In the genomic region with DNA sequence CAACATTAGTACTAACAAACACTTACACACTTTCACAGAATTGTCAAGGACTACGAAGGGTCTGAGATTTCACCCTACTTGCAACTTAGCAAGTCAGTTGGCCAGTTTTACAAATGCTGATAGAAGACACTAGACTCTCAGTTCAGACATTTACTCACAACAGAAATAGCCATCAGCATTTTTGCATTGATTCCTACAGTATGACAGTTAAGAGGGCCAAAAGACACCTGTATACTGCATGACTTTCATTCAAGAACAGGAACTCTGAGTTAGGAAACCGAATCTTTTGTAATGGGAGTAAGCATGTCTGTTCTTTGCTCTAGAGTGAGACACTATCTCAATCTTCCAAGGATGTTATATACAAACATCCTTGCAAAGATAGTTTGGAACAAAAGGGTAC, we compare ENCODE assay signal across 31 cellular contexts. TPM values are rescaled to one million over a fixed set of nuclear protein-coding genes. Genes with fewer than 3 reads are reported as not detected.
DNase-seq lines count a peak whose midpoint lies in the region; FAIRE-seq and TF ChIP-seq lines count a peak whose summit lies in the region.
"Had no signal": no experiment of that assay in that cellular context is flagged by ENCODE, and none has a peak within 500 bp of the region (broad histone marks: within the 10 kb centered on the region; RNA-seq: fewer than 3 reads in every experiment).

No MANE protein-coding gene starts in this region.

- no peak overlapping the region for H2BK5ac ChIP-seq in mesendoderm (ENCODE audit: low read length)

- no peak overlapping the region for H3K56ac ChIP-seq in mesendoderm (ENCODE audit: low read length)

- H2BK15ac ChIP-seq in mesendoderm (replicated peaks; ENCODE audit: low read depth), result no peak overlapping the region

- H4K20me1 ChIP-seq in MM.1S (ENCODE audit: insufficient read depth, low read length) (no peaks in the 10 kb centered on the region), keratinocyte (ENCODE audit: control insufficient read depth, extremely low read depth, insufficient read depth, low read length) (no peaks in the 10 kb centered on the region)
- H4K20me1 ChIP-seq: BLaER1; BLaER1 treated with 17β-estradiol and CSF1 and Interleukin-3, amounts not matched to agents 10 nM and 100 nM had no signal

- H3K9ac ChIP-seq in MM.1S (ENCODE audit: low read length), result no peak overlapping the region
- H3K9ac ChIP-seq in keratinocyte (ENCODE audit: control insufficient read depth, extremely low read depth, insufficient read depth, low read length), result no peak overlapping the region
- no peak overlapping the region for H3K9ac ChIP-seq in mesendoderm (ENCODE audit: low read length)
- H3K9ac ChIP-seq: BLaER1; BLaER1 treated with 17β-estradiol and CSF1 and Interleukin-3, amounts not matched to agents 10 nM and 100 nM had no signal

- H2AK5ac ChIP-seq in mesendoderm (ENCODE audit: low read length), result no peak overlapping the region

- no peak overlapping the region for H4K8ac ChIP-seq in mesendoderm (ENCODE audit: low read depth, low read length)

- no peaks in the 10 kb centered on the region for H3K27me3 ChIP-seq in MM.1S (replicated peaks; ENCODE audit: insufficient read depth, low read length)
- no peaks in the 10 kb centered on the region for H3K27me3 ChIP-seq in keratinocyte (ENCODE audit: control insufficient read depth, extremely low read depth, insufficient read depth, low read length)
- H3K27me3 ChIP-seq in mesendoderm (ENCODE audit: insufficient read depth, low read length, poor library complexity), result no peaks in the 10 kb centered on the region
- H3K27me3 ChIP-seq: BE2C; BLaER1; BLaER1 treated with 17β-estradiol and CSF1 and Interleukin-3, amounts not matched to agents 10 nM and 100 nM had no signal

- H3K9me1 ChIP-seq in keratinocyte (ENCODE audit: control insufficient read depth, extremely low read depth, insufficient read depth, low read length), result no peaks in the 10 kb centered on the region

- H3K4ac ChIP-seq in mesendoderm (ENCODE audit: low read depth, low read length), result no peak overlapping the region

- dilution Hi-C loops in keratinocyte (cut with MboI; ENCODE audit: extremely low pct_ligation_motif_present, low sequenced_read_pairs), result no loop called here

- no peaks in the 10 kb centered on the region for H3K9me2 ChIP-seq in MM.1S (replicated peaks; ENCODE audit: insufficient read depth, low read length)

- TF ChIP-seq CTCF in MM.1S (IDR thresholded peaks at IDR 0.05; ENCODE audit: low read length) (no peak), keratinocyte (optimal IDR thresholded peaks at IDR 0.05 in 1 of 3, IDR thresholded peaks at IDR 0.05 in 1 of 3, conservative IDR thresholded peaks at IDR 0.05 in 1 of 3; ENCODE audit: extremely low read depth in 1 of 3, insufficient read depth in 2 of 3, low read length in 3 of 3) (no peak)

- H4K5ac ChIP-seq in mesendoderm (ENCODE audit: low read length), result no peak overlapping the region

- FAIRE-seq in keratinocyte (lab: Jason Lieb, UNC), result peak; percentile 13
- FAIRE-seq: A204.1, A549, D721Med had no signal

- no peaks in the 10 kb centered on the region for H3K36me3 ChIP-seq in MM.1S (replicated peaks; ENCODE audit: insufficient read depth, low read length)
- H3K36me3 ChIP-seq in keratinocyte (ENCODE audit: control insufficient read depth in 2 of 2, extremely low read depth in 1 of 2, insufficient read depth in 2 of 2, low read length in 2 of 2), result peaks cover 0 to 10% of the 10 kb centered on the region in 2 experiments
- no peaks in the 10 kb centered on the region for H3K36me3 ChIP-seq in mesendoderm (ENCODE audit: control insufficient read depth, insufficient read depth, low read length)
- H3K36me3 ChIP-seq: BE2C had no signal

- H3K9me3 ChIP-seq in MM.1S (replicated peaks; ENCODE audit: insufficient read depth, low read length), result no peaks in the 10 kb centered on the region
- no peaks in the 10 kb centered on the region for H3K9me3 ChIP-seq in keratinocyte (ENCODE audit: control insufficient read depth, low read depth, low read length)
- H3K9me3 ChIP-seq: A549, BE2C, BLaER1, Caco-2 had no signal

- no CpG with 5 or more reads among the region's 2 CpGs for WGBS in mesendoderm (ENCODE audit: extremely low coverage, insufficient coverage, low lambda C conversion rate)

- no peak overlapping the region for H2BK120ac ChIP-seq in mesendoderm (ENCODE audit: low read depth, low read length)

- H3K4me3 ChIP-seq in MM.1S (ENCODE audit: low read length) (peak overlapping the region; percentile 27; the same call in 1 of the 2 replicates), keratinocyte (ENCODE audit: control insufficient read depth in 2 of 3, extremely low read depth in 1 of 3, insufficient read depth in 2 of 3, low read depth in 1 of 3, low read length in 3 of 3) (no peak overlapping the region), mesendoderm (ENCODE audit: low read length) (no peak overlapping the region)
- H3K4me3 ChIP-seq: A549; BLaER1; BLaER1 treated with 17β-estradiol and CSF1 and Interleukin-3, amounts not matched to agents 10 nM and 100 nM had no signal

- DNase-seq in MM.1S, result peak; percentile 68
- no peak for DNase-seq in keratinocyte (ENCODE audit: low read depth, low spot score)
- DNase-seq in NCI-H2196 (lab: John Stamatoyannopoulos, UW; ENCODE audit: unreplicated experiment), result no peak
- DNase-seq in mesendoderm, result no peak
- DNase-seq: 8988T; ACHN; AML-193; BE2C; C1 segment of cervical spinal cord; Caco-2; Calu3; CD4-positive, alpha-beta memory T cell; CD4-positive, alpha-beta T cell; CD4-positive, CD25-positive, alpha-beta regulatory T cell; CD8-positive, alpha-beta memory T cell; CD8-positive, alpha-beta T cell; COR-L47; DMS 273 treated with DMSO at 0.1 percent for 48 hours; DMS153; DMS53; DMS79; DMS79 treated with DMSO at 0.1 percent for 48 hours; DND-41; EL had no signal

- H2AFZ ChIP-seq in MM.1S (ENCODE audit: low read length) (no peak overlapping the region), keratinocyte (ENCODE audit: control insufficient read depth, low read length) (no peak overlapping the region)

- peaks cover 24% of the 10 kb centered on the region for H3F3A ChIP-seq in MM.1S (ENCODE audit: insufficient read depth, low read length)

- peak overlapping the region; percentile 71 for H3K27ac ChIP-seq in MM.1S (ENCODE audit: low read length)
- H3K27ac ChIP-seq in keratinocyte (ENCODE audit: control insufficient read depth, insufficient read depth, low read length), result no peak overlapping the region
- no peak overlapping the region for H3K27ac ChIP-seq in mesendoderm (ENCODE audit: low read depth, low read length)
- H3K27ac ChIP-seq: 22Rv1; A549; BLaER1; BLaER1 treated with 17β-estradiol and CSF1 and Interleukin-3, amounts not matched to agents 10 nM and 100 nM; C4-2B had no signal

- H3K79me2 ChIP-seq in MM.1S (ENCODE audit: low read length) (no peaks in the 10 kb centered on the region), keratinocyte (ENCODE audit: control insufficient read depth, insufficient read depth, low read length) (no peaks in the 10 kb centered on the region), mesendoderm (ENCODE audit: control insufficient read depth, insufficient read depth, low read length) (no peaks in the 10 kb centered on the region)

- H3K4me2 ChIP-seq in MM.1S (ENCODE audit: low read depth, low read length) (peak overlapping the region; percentile 59), keratinocyte (ENCODE audit: control insufficient read depth, extremely low read depth, insufficient read depth, low read depth, low read length) (no peak overlapping the region), mesendoderm (ENCODE audit: low read length) (no peak overlapping the region)
- H3K4me2 ChIP-seq: A549; BLaER1; BLaER1 treated with 17β-estradiol and CSF1 and Interleukin-3, amounts not matched to agents 10 nM and 100 nM had no signal

- no peak overlapping the region for H3K18ac ChIP-seq in mesendoderm (ENCODE audit: low read length)

- no peak overlapping the region for H3K23ac ChIP-seq in mesendoderm (ENCODE audit: low read length)

- no peaks in the 10 kb centered on the region for H3K79me1 ChIP-seq in mesendoderm (ENCODE audit: low read length)

- H3K4me1 ChIP-seq in MM.1S (ENCODE audit: low read length), result peaks cover 31% of the 10 kb centered on the region
- H3K4me1 ChIP-seq in keratinocyte (ENCODE audit: control insufficient read depth, extremely low read depth, insufficient read depth, low read length), result peaks cover 19% of the 10 kb centered on the region
- no peaks in the 10 kb centered on the region for H3K4me1 ChIP-seq in mesendoderm (ENCODE audit: control insufficient read depth, low read depth, low read length)
- H3K4me1 ChIP-seq: A549; BE2C; BLaER1; BLaER1 treated with 17β-estradiol and CSF1 and Interleukin-3, amounts not matched to agents 10 nM and 100 nM; Caco-2 had no signal

RNA-seq across cellular contexts. Expression of a gene that starts 40.9 kb away (rescaled TPM):
- 20.9 to 38.6 TPM (median 36.1 TPM) in 3 replicates for polyA plus RNA-seq in keratinocyte
- polyA plus RNA-seq in keratinocyte (2011; ENCODE audit: low read depth), result 66.3 TPM
- 30.0 and 40.7 TPM in 2 replicates for polyA plus RNA-seq in keratinocyte (2011; cell fraction: cytosol; rRNA removed)
- polyA plus RNA-seq in keratinocyte (2011; cell fraction: nucleus; rRNA removed), result 15.6 and 20.0 TPM in 2 replicates
- 36.2 and 52.0 TPM in 2 replicates for polyA plus RNA-seq in keratinocyte (2012; ENCODE audit: low replicate concordance)
- polyA minus RNA-seq in keratinocyte, result 22.3 to 29.7 TPM (median 23.3 TPM) in 3 replicates
- polyA minus RNA-seq in keratinocyte (2011; cell fraction: cytosol; rRNA and poly(A)+ RNA removed), result 18.0 TPM
- polyA minus RNA-seq in keratinocyte (2011; cell fraction: nucleus; rRNA and poly(A)+ RNA removed), result 13.7 and 14.5 TPM in 2 replicates
- polyA plus RNA-seq in mesendoderm (2013, experiment 1 of 2), result 49.1 TPM
- 52.0 TPM for polyA plus RNA-seq in mesendoderm (2013, experiment 2 of 2)
